Comparison of ENCODE assay signal across 26 cellular contexts in the genomic region with DNA sequence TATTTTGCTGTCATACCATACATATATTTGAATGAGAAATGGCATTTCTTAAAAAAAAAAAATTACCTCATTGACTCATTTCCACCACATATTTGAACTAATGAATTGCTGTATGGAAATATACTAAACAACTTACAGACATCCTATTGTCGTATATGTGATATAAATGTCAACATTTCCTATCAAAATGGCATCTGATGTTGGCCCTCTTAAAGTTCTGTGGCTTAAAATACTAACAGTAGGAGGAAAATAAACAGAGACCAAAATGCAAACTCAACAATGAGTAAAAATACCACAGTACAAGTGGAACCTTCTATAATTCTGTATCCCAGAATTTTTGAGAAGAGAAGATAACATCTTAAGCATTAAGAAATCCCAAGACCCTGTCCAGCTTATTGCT.
"Had no signal": no experiment of that assay in that cellular context is flagged by ENCODE, and none has a peak within 500 bp of the region (broad histone marks: within the 10 kb centered on the region; RNA-seq: fewer than 3 reads in every experiment).

No MANE protein-coding gene starts in this region.

- H3K27me3 Mint-ChIP-seq: activated CD4-positive, alpha-beta memory T cell treated with anti-CD3 and anti-CD28 coated beads, Interleukin-2, amount 10 ng/mL, durations not matched to agents 7 days and 5 days; activated CD4-positive, alpha-beta T cell treated with anti-CD3 and anti-CD28 coated beads, Interleukin-2, amount 10 ng/mL, durations not matched to agents 7 days and 5 days; activated T-cell treated with anti-CD3 and anti-CD28 coated beads, Interleukin-2, amount 50 U/mL, for 24 hours; dendritic cell treated with granulocyte-macrophage colony-stimulating factor and Interleukin-4, amounts not matched to agents 40 ng/mL and 50 ng/mL, for 4 days; natural killer cell treated with Interleukin-12 subunit alpha and Interleukin-12 subunit beta and Interleukin-15 and Interleukin-18, amount 100 ng/mL, for 72 hours had no signal

- H3K4me1 ChIP-seq: testis had no signal

- H3K4me1 Mint-ChIP-seq: activated CD4-positive, alpha-beta T cell treated with anti-CD3 and anti-CD28 coated beads, Interleukin-2, amount 10 ng/mL, durations not matched to agents 7 days and 5 days had no signal

- H3K9me3 ChIP-seq: left lung, lower lobe of right lung, mucosa of descending colon, right lobe of liver, testis, transverse colon had no signal

- H3K27ac ChIP-seq: brain microvascular endothelial cell, heart right ventricle, left lung, lower lobe of right lung, right lobe of liver, testis, transverse colon, WERI-Rb-1 had no signal

- H3K4me3 Mint-ChIP-seq: activated CD4-positive, alpha-beta memory T cell treated with anti-CD3 and anti-CD28 coated beads, Interleukin-2, amount 10 ng/mL, durations not matched to agents 7 days and 5 days; activated CD4-positive, alpha-beta T cell treated with anti-CD3 and anti-CD28 coated beads, Interleukin-2, amount 10 ng/mL, durations not matched to agents 7 days and 5 days; activated T-cell treated with anti-CD3 and anti-CD28 coated beads, Interleukin-2, amount 50 U/mL, for 24 hours; dendritic cell treated with granulocyte-macrophage colony-stimulating factor and Interleukin-4, amounts not matched to agents 40 ng/mL and 50 ng/mL, for 4 days; natural killer cell treated with Interleukin-12 subunit alpha and Interleukin-12 subunit beta and Interleukin-15 and Interleukin-18, amount 100 ng/mL, for 72 hours had no signal

- ATAC-seq: activated CD4-positive, CD25-positive, alpha-beta regulatory T cell treated with anti-CD3 and anti-CD28 coated beads, Interleukin-2, amount 50 U/mL, for 24 hours; heart right ventricle; left lung; lower lobe of right lung; mucosa of descending colon; natural killer cell treated with Interleukin-12 subunit alpha and Interleukin-12 subunit beta and Interleukin-15 and Interleukin-18, amount 100 ng/mL, for 72 hours; stimulated activated naive CD8-positive, alpha-beta T cell treated with anti-CD3 and anti-CD28 coated beads, Interleukin-15, Interleukin-2, amounts not matched to agents 100 U/mL and 50 U/mL, for 24 hours had no signal

- DNase-seq: activated CD4-positive, alpha-beta memory T cell treated with anti-CD3 and anti-CD28 coated beads, Interleukin-2, amount 10 ng/mL, durations not matched to agents 7 days and 5 days; activated CD4-positive, alpha-beta T cell treated with anti-CD3 and anti-CD28 coated beads, Interleukin-2, amount 10 ng/mL, durations not matched to agents 7 days and 5 days; activated CD8-positive, alpha-beta memory T cell treated with anti-CD3 and anti-CD28 coated beads, Interleukin-2, amount 50 U/mL, for 48 hours; activated gamma-delta T cell treated with Interleukin-2 at 50 U/mL for 16 hours; activated naive CD4-positive, alpha-beta T cell treated with anti-CD3 and anti-CD28 coated beads, Interleukin-2, amount 50 U/mL, for 16 hours; activated T-cell treated with anti-CD3 and anti-CD28 coated beads, Interleukin-2, amount 50 U/mL, for 24 hours; amniotic stem cell; brain microvascular endothelial cell; central memory CD4-positive, alpha-beta T cell; effector CD8-positive, alpha-beta T cell; erythroblast; heart right ventricle; left lung; lower lobe of right lung; mesendoderm; mucosa of descending colon; right lobe of liver; stimulated activated CD4-positive, alpha-beta T cell treated with anti-CD3 and anti-CD28 coated beads, Interleukin-2, amount 100 ng/mL, for 48 hours; stimulated activated naive CD8-positive, alpha-beta T cell treated with anti-CD3 and anti-CD28 coated beads, Interleukin-15, Interleukin-2, amounts not matched to agents 100 U/mL and 50 U/mL, for 24 hours; T-helper 1 cell; testis; transverse colon; WERI-Rb-1 had no signal

- H3K27ac Mint-ChIP-seq: activated CD4-positive, alpha-beta memory T cell treated with anti-CD3 and anti-CD28 coated beads, Interleukin-2, amount 10 ng/mL, durations not matched to agents 7 days and 5 days; activated CD4-positive, alpha-beta T cell treated with anti-CD3 and anti-CD28 coated beads, Interleukin-2, amount 10 ng/mL, durations not matched to agents 7 days and 5 days; activated T-cell treated with anti-CD3 and anti-CD28 coated beads, Interleukin-2, amount 50 U/mL, for 24 hours; dendritic cell treated with granulocyte-macrophage colony-stimulating factor and Interleukin-4, amounts not matched to agents 40 ng/mL and 50 ng/mL, for 4 days had no signal

- H3K27me3 ChIP-seq: brain microvascular endothelial cell, heart right ventricle, left lung, right lobe of liver, testis, transverse colon had no signal

- H3K4me3 ChIP-seq: heart right ventricle, left lung, lower lobe of right lung, mucosa of descending colon, right lobe of liver, testis, transverse colon had no signal

- H3K9me3 Mint-ChIP-seq: dendritic cell treated with granulocyte-macrophage colony-stimulating factor and Interleukin-4, amounts not matched to agents 40 ng/mL and 50 ng/mL, for 4 days; natural killer cell treated with Interleukin-12 subunit alpha and Interleukin-12 subunit beta and Interleukin-15 and Interleukin-18, amount 100 ng/mL, for 72 hours had no signal

- H3K36me3 ChIP-seq: brain microvascular endothelial cell, heart right ventricle, left lung, lower lobe of right lung, right lobe of liver, transverse colon had no signal

- H3K36me3 Mint-ChIP-seq: natural killer cell treated with Interleukin-12 subunit alpha and Interleukin-12 subunit beta and Interleukin-15 and Interleukin-18, amount 100 ng/mL, for 72 hours had no signal
